Comparison of ENCODE assay signal across 1 cellular context in the genomic region with DNA sequence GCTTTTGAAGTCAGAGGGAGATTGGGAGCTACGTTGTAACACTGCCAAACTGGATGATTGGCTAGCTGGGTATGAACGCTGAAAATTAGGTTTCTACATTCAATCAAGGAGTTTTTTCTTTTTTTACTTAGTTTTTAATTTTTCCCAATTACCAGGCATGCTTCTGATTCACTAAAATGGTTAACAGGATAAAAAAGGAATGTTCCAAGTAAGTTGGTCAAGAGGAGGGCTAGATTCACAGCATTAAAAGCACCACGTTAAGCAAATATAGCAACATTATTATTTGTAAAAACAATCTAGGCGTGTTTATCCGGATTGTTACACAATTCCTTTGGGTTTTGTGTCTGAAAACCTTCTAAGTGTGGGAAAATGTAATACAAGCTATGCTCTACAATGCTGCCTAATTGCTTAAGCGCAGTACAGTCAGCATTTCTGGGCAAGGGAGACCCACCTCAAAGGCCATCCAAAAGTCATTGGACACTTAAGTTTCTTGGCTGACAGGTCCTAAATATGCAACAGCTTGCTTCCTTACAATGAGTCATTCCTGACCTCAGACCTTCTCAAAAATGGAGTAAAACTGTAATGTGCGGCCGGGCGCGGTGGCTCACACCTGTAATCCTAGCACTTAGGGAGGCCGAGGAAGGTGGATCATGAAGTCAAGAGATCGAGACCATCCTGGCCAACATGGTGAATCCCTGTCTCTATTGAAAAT.
A peak's percentile ranks its signal among the peaks of the same experiment; 100 is the strongest.
TF ChIP-seq lines count a peak whose summit lies in the region.

No MANE protein-coding gene starts in this region.

TF ChIP-seq in GM12878, 131 proteins besides CTCF, POLR2A, EP300 and RAD21:
- TF ChIP-seq, protein P1, sequence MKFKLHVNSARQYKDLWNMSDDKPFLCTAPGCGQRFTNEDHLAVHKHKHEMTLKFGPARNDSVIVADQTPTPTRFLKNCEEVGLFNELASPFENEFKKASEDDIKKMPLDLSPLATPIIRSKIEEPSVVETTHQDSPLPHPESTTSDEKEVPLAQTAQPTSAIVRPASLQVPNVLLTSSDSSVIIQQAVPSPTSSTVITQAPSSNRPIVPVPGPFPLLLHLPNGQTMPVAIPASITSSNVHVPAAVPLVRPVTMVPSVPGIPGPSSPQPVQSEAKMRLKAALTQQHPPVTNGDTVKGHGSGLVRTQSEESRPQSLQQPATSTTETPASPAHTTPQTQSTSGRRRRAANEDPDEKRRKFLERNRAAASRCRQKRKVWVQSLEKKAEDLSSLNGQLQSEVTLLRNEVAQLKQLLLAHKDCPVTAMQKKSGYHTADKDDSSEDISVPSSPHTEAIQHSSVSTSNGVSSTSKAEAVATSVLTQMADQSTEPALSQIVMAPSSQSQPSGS (IDR thresholded peaks at IDR 0.05; ENCODE audit: low read length): no peak; the same call in 1 of the 2 replicates
- TF ChIP-seq LARP7 (IDR thresholded peaks at IDR 0.05): peak; percentile 31; the same call in 1 of the 2 replicates
- TF ChIP-seq RUNX3 (IDR thresholded peaks at IDR 0.05; ENCODE audit: low read length): peak; percentile 32
- no peak for TF ChIP-seq WRNIP1 (IDR thresholded peaks at IDR 0.05; ENCODE audit: borderline replicate concordance, low read depth, low read length)
- TF ChIP-seq, protein P2, sequence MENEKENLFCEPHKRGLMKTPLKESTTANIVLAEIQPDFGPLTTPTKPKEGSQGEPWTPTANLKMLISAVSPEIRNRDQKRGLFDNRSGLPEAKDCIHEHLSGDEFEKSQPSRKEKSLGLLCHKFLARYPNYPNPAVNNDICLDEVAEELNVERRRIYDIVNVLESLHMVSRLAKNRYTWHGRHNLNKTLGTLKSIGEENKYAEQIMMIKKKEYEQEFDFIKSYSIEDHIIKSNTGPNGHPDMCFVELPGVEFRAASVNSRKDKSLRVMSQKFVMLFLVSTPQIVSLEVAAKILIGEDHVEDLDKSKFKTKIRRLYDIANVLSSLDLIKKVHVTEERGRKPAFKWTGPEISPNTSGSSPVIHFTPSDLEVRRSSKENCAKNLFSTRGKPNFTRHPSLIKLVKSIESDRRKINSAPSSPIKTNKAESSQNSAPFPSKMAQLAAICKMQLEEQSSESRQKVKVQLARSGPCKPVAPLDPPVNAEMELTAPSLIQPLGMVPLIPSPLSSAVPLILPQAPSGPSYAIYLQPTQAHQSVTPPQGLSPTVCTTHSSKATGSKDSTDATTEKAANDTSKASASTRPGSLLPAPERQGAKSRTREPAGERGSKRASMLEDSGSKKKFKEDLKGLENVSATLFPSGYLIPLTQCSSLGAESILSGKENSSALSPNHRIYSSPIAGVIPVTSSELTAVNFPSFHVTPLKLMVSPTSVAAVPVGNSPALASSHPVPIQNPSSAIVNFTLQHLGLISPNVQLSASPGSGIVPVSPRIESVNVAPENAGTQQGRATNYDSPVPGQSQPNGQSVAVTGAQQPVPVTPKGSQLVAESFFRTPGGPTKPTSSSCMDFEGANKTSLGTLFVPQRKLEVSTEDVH (IDR thresholded peaks at IDR 0.05; ENCODE audit: low read depth, partially characterized antibody): no peak
- TF ChIP-seq CREM (IDR thresholded peaks at IDR 0.05; ENCODE audit: low read depth): 0 out of 2 replicates have a peak, but pooled peaks have one; percentile 32
- TF ChIP-seq MTA3 (IDR thresholded peaks at IDR 0.05; ENCODE audit: borderline replicate concordance, low read length): peak; percentile 43; the same call in 1 of the 2 replicates
- 0 out of 2 replicates have a peak, but pooled peaks have one; percentile 22 for TF ChIP-seq CBFB (IDR thresholded peaks at IDR 0.05; ENCODE audit: low read depth)
- 0 out of 2 replicates have a peak, but pooled peaks have one; percentile 14 for TF ChIP-seq NFIC (IDR thresholded peaks at IDR 0.05; ENCODE audit: low read depth, low read length)
- TF ChIP-seq FOXM1 (IDR thresholded peaks at IDR 0.05; ENCODE audit: low read depth, low read length): 0 out of 2 replicates have a peak, but pooled peaks have one; percentile 30
- TF ChIP-seq CHD1 (IDR thresholded peaks at IDR 0.05; ENCODE audit: low read depth, low read length): no peak
- peak; percentile 19 for TF ChIP-seq POLR2AphosphoS5 (IDR thresholded peaks at IDR 0.05; ENCODE audit: low read length)
